8 cellular contexts compared by ENCODE assay signal in the genomic region with DNA sequence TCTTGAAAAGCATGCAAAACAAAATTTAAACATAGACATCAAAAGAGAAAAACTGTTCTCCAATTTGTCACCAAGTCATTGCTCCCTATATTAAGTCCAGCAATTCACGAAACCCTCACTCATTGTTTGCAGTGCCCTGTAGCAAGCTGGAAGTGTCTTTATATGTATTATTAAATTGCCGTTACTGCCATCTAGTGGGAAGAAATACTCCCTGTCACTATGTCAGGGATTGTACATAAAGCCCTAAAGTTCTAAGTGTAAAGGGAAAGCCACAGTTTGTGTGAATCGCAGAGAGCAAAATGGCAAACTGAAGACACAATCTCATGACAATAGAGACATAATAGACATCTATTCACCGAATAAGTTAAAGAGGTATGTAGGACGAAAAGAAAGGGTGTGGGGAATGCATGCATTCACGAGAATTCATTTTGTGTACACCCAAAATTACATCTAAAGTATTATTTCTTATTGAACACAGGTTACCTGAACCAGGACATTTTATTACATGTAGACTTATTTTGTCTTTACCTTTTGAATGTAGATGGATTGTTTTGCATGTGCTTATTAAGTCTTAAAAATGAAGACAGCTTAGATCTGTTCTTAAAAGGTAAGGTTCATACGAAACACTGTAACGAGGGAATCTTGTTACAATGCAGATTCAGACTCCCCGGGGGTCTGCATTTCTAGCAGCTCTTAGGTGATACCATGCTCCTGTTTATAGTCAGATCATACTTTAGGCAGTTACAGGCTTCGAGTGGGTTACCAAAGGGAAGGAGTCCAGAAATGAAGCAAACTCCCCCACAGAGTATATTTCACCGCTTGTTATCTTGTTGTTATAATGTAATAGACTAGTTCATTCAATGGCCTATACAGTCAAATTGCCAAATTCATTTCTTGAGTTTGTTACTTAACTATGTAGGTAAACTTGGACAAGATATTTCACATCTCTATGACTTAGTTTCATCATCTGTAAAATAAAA.
A peak's percentile ranks its signal among the peaks of the same experiment; 100 is the strongest.
DNase-seq lines count a peak whose midpoint lies in the region; ATAC-seq and TF ChIP-seq lines count a peak whose summit lies in the region.

No MANE protein-coding gene starts in this region.

- no peaks in the 10 kb centered on the region for H4K20me1 ChIP-seq in osteoblast (ENCODE audit: insufficient read depth, low read length)

- ATAC-seq in HG02852 (IDR thresholded peaks at IDR 0.05; ENCODE audit: unreplicated experiment) = peak; percentile 79
- peak in 3 of 4 experiments; percentile 42 to 75 (median 45) for ATAC-seq in T-cell (replicated peaks in 1 of 4)
- ATAC-seq in foreskin keratinocyte = peak; percentile 93

- no peaks in the 10 kb centered on the region for H3K9me3 Mint-ChIP-seq in T-cell

- H3K79me2 ChIP-seq in osteoblast (ENCODE audit: insufficient read depth, low read length) = peaks cover 2% of the 10 kb centered on the region

- no peaks in the 10 kb centered on the region for H3K36me3 Mint-ChIP-seq in T-cell

- no peaks in the 10 kb centered on the region for H3K4me1 Mint-ChIP-seq in T-cell

- H3K4me2 ChIP-seq in osteoblast (ENCODE audit: insufficient read depth, low read length) = peak overlapping the region; percentile 42

- peak overlapping the region; percentile 65 for H2AFZ ChIP-seq in osteoblast (ENCODE audit: low read length)

- H3K9me3 ChIP-seq in osteoblast (ENCODE audit: low read depth, low read length) = no peaks in the 10 kb centered on the region

- peak; percentile 66 for TF ChIP-seq CTCF in AG09309 (IDR thresholded peaks at IDR 0.05; ENCODE audit: control insufficient read depth, insufficient read depth, low read depth, low read length, missing control alignments)
- TF ChIP-seq CTCF in GM12875 (IDR thresholded peaks at IDR 0.05; ENCODE audit: borderline replicate concordance, insufficient read depth, low read depth, low read length) = peak; percentile 43; the same call in 1 of the 2 replicates
- peak; percentile 80 for TF ChIP-seq CTCF in foreskin keratinocyte (conservative IDR thresholded peaks at IDR 0.05)
- TF ChIP-seq CTCF in osteoblast (IDR thresholded peaks at IDR 0.05; ENCODE audit: extremely low read depth, low read depth, low read length) = peak; percentile 74

- H3K27ac ChIP-seq in foreskin keratinocyte = no peak overlapping the region
- H3K27ac ChIP-seq in osteoblast (ENCODE audit: low read depth, low read length) = no peak overlapping the region

- H3K4me1 ChIP-seq in foreskin keratinocyte (no peaks in the 10 kb centered on the region), osteoblast (ENCODE audit: insufficient read depth, low read length) (no peaks in the 10 kb centered on the region)

- CTCF ChIA-PET in T-cell (lab: Charles Lee) = interaction anchor here in 1 of 2 donors (0.8 kb wide), 1 partner anchor 9 kb away, joined by 3 read pairs; no protein-coding TSS in a partner anchor

- no peaks in the 10 kb centered on the region for H3K27me3 Mint-ChIP-seq in T-cell

- DNase-seq in AG09309 (ENCODE audit: low read depth) (peak; percentile 59), NCI-H1417 (lab: John Stamatoyannopoulos, UW) (peak; percentile 45 to 89 (median 81)), T-cell (no peak), foreskin keratinocyte (peak; percentile 23 to 58), osteoblast (ENCODE audit: insufficient read length, low spot score, missing footprints) (peak; percentile 56)
- no peak for DNase-seq in activated CD8-positive, alpha-beta memory T cell treated with anti-CD3 and anti-CD28 coated beads, Interleukin-2, amount 50 U/mL, for 4 hours

- no peaks in the 10 kb centered on the region for H3K36me3 ChIP-seq in osteoblast (ENCODE audit: insufficient read depth, low read length)

- H3K4me3 Mint-ChIP-seq in T-cell = no peak overlapping the region

- H3K27ac Mint-ChIP-seq in T-cell = no peak overlapping the region

- POLR2A ChIA-PET in T-cell (lab: Charles Lee) = no interaction called here

- H3K4me3 ChIP-seq in AG09309 (ENCODE audit: control insufficient read depth, low read depth, low read length) = no peak overlapping the region
- no peak overlapping the region for H3K4me3 ChIP-seq in GM12875 (ENCODE audit: low read depth, low read length)
- no peak overlapping the region for H3K4me3 ChIP-seq in osteoblast (ENCODE audit: insufficient read depth, low read length)

- H3K27me3 ChIP-seq in foreskin keratinocyte (no peaks in the 10 kb centered on the region), osteoblast (ENCODE audit: insufficient read depth, low read length) (no peaks in the 10 kb centered on the region)

Comparison
In these comparisons a context has a peak if more than half of its experiments do, and no peak if none do; other contexts are left out.
1. DNase-seq: peak in AG09309 (single experiment), NCI-H1417 (3 of 3), foreskin keratinocyte (2 of 2) and osteoblast (single experiment); none in T-cell (0 of 34) and activated CD8-positive, alpha-beta memory T cell treated with anti-CD3 and anti-CD28 coated beads, Interleukin-2, amount 50 U/mL, for 4 hours (single experiment).
2. Peak in every context shown above with its lines, with median percentiles within 50 percentile points of each other: CTCF ChIP-seq and ATAC-seq.